6 cellular contexts compared by ENCODE assay signal in genomic region chr2:131473266-131473665, GRCh38. TPM values are rescaled to one million over a fixed set of nuclear protein-coding genes. Genes with fewer than 3 reads are reported as not detected.
"Had no signal": no experiment of that assay in that cellular context is flagged by ENCODE, and none has a peak within 500 bp of the region (broad histone marks: within the 10 kb centered on the region; RNA-seq: fewer than 3 reads in every experiment).

No MANE protein-coding gene starts in this region.

RNA-seq across cellular contexts. Expression of gene TUBA3D, which starts 2.7 kb away (rescaled TPM):
- total RNA-seq: GM23248, GM23338, H1, H4, H9, HFFc6 had no signal
- polyA plus RNA-seq: GM23248 had no signal
